ENCODE assay signal across 9 cellular contexts in genomic region chr20:25293910-25294458, GRCh38. TPM values are rescaled to one million over a fixed set of nuclear protein-coding genes. Genes with fewer than 3 reads are reported as not detected.
DNase-seq lines count a peak whose midpoint lies in the region; ATAC-seq and TF ChIP-seq lines count a peak whose summit lies in the region.
"Had no signal": no experiment of that assay in that cellular context is flagged by ENCODE, and none has a peak within 500 bp of the region (broad histone marks: within the 10 kb centered on the region; RNA-seq: fewer than 3 reads in every experiment).

No MANE protein-coding gene starts in this region.

- POLR2A ChIA-PET in Panc1 (lab: Charles Lee), result no interaction called here

- H3K9ac ChIP-seq in DND-41 (ENCODE audit: low read depth, low read length), result no peak overlapping the region

- no peak overlapping the region for H3K4me3 Mint-ChIP-seq in activated CD8-positive, alpha-beta memory T cell treated with anti-CD3 and anti-CD28 coated beads, Interleukin-2, amount 10 ng/mL, durations not matched to agents 7 days and 5 days

- H3K27ac ChIP-seq in DND-41 (ENCODE audit: low read length) (peak overlapping the region; percentile 29; the same call in 1 of the 2 replicates), Panc1 (ENCODE audit: low read length) (peak overlapping the region; percentile 39), esophagus muscularis mucosa (replicated peaks in 1 of 4) (peak overlapping the region; percentile 72 to 77 (median 74)), spleen (peak overlapping the region in 4 of 8 donors; percentile 43 to 81 (median 58))

- H2AFZ ChIP-seq in DND-41 (ENCODE audit: low read depth, low read length), result no peak overlapping the region

- no peaks in the 10 kb centered on the region for H3K79me2 ChIP-seq in DND-41 (ENCODE audit: insufficient read depth, low read length)

- TF ChIP-seq CTCF in DND-41 (IDR thresholded peaks at IDR 0.05; ENCODE audit: borderline replicate concordance, extremely low read depth, low read length, poor library complexity, severe bottlenecking) (no peak), Panc1 (IDR thresholded peaks at IDR 0.05) (no peak), esophagus muscularis mucosa (IDR thresholded peaks at IDR 0.05) (no peak), spleen (IDR thresholded peaks at IDR 0.05 in 8 of 11, conservative IDR thresholded peaks at IDR 0.05 in 3 of 11) (no peak)

- in situ Hi-C loops in Panc1 (cut with HindIII; ENCODE audit: low pct_unique_long_range_greater_than_20kb, low sequenced_read_pairs), result no loop called here

- H3K36me3 Mint-ChIP-seq in activated CD8-positive, alpha-beta memory T cell treated with anti-CD3 and anti-CD28 coated beads, Interleukin-2, amount 10 ng/mL, durations not matched to agents 7 days and 5 days, result no peaks in the 10 kb centered on the region

- 84% methylated on average over 11 of the region's 13 CpGs for WGBS in esophagus muscularis mucosa
- WGBS in spleen, 5 donors, result 90 to 96% (median 92%) methylated on average over 8 to 13 of the region's 13 CpGs

- H3K27ac Mint-ChIP-seq in activated CD8-positive, alpha-beta memory T cell treated with anti-CD3 and anti-CD28 coated beads, Interleukin-2, amount 10 ng/mL, durations not matched to agents 7 days and 5 days, result no peak overlapping the region

- no peak overlapping the region for H3K4me2 ChIP-seq in DND-41 (ENCODE audit: insufficient read depth, low read length)

- TF ChIP-seq POLR2A in esophagus muscularis mucosa (IDR thresholded peaks at IDR 0.05; ENCODE audit: low read depth) (no peak), spleen (IDR thresholded peaks at IDR 0.05) (no peak)

- H3K9me3 ChIP-seq in DND-41 (ENCODE audit: insufficient read depth, low read length, severe bottlenecking) (no peaks in the 10 kb centered on the region), Panc1 (ENCODE audit: control insufficient read depth, insufficient read depth, low read depth, low read length) (no peaks in the 10 kb centered on the region), esophagus muscularis mucosa (no peaks in the 10 kb centered on the region), spleen (no peaks in the 10 kb centered on the region)

- BruUV-seq in Panc1 (replicated peaks; lab: Mats Ljungman, UMichigan), result no TSS peak

- CTCF ChIA-PET in Panc1 (lab: Charles Lee), result interaction anchor here (0.6 kb wide), 2 partner anchors 73 to 421 kb away, joined by 3 to 4 read pairs; no protein-coding TSS in a partner anchor
- CTCF ChIA-PET in activated CD8-positive, alpha-beta memory T cell treated with anti-CD3 and anti-CD28 coated beads, Interleukin-2, amount 10 ng/mL, durations not matched to agents 7 days and 5 days (lab: Charles Lee), result interaction anchor here (1.0 to 3.9 kb wide), 3 partner anchors 15 to 114 kb away, joined by 5 to 28 read pairs (median 8); partner anchors contain the start of gene GINS1

- DNase-seq in DND-41 (no peak), Panc1 (ENCODE audit: low read depth, low spot score) (no peak), esophagus muscularis mucosa (ENCODE audit: extremely low spot score) (no peak), spleen (peak; percentile 75), DMS79 (lab: John Stamatoyannopoulos, UW) (no peak)
- no peak for DNase-seq in activated CD8-positive, alpha-beta memory T cell treated with anti-CD3 and anti-CD28 coated beads, Interleukin-2, amount 10 ng/mL, durations not matched to agents 7 days and 5 days
- no peak for DNase-seq in activated effector memory CD4-positive, alpha-beta T cell treated with Interleukin-2 at 50 U/mL for 16 hours
- DNase-seq: GF-D8 had no signal

- no peak for TF ChIP-seq EP300 in esophagus muscularis mucosa (IDR thresholded peaks at IDR 0.05)

- H3K36me3 ChIP-seq in DND-41 (ENCODE audit: insufficient read depth, low read length), result peaks cover 84% of the 10 kb centered on the region
- H3K36me3 ChIP-seq in Panc1 (ENCODE audit: control insufficient read depth, insufficient read depth, low read length), result peaks cover 8% of the 10 kb centered on the region; the same call in 1 of the 2 replicates
- peaks cover 33 to 88% (median 81%) of the 10 kb centered on the region in 4 donors for H3K36me3 ChIP-seq in esophagus muscularis mucosa
- H3K36me3 ChIP-seq in spleen, result peaks cover 0 to 93% (median 39%) of the 10 kb centered on the region in 6 donors

- no peak for ATAC-seq in DND-41 (ENCODE audit: insufficient read depth, low read depth)
- ATAC-seq in Panc1, result no peak
- no peak for ATAC-seq in activated CD8-positive, alpha-beta memory T cell treated with anti-CD3 and anti-CD28 coated beads, Interleukin-2, amount 10 ng/mL, durations not matched to agents 7 days and 5 days

- peaks cover 15% of the 10 kb centered on the region for H3K4me1 Mint-ChIP-seq in activated CD8-positive, alpha-beta memory T cell treated with anti-CD3 and anti-CD28 coated beads, Interleukin-2, amount 10 ng/mL, durations not matched to agents 7 days and 5 days

- H3K4me3 ChIP-seq in DND-41 (ENCODE audit: low read depth in 1 of 2, low read length in 2 of 2), result no peak overlapping the region
- no peak overlapping the region for H3K4me3 ChIP-seq in Panc1 (ENCODE audit: low read depth in 2 of 2, low read length in 2 of 2)
- H3K4me3 ChIP-seq in esophagus muscularis mucosa, result no peak overlapping the region
- no peak overlapping the region for H3K4me3 ChIP-seq in spleen

- H3K27me3 ChIP-seq in DND-41 (ENCODE audit: insufficient read depth, low read length, poor library complexity) (no peaks in the 10 kb centered on the region), Panc1 (ENCODE audit: control insufficient read depth, insufficient read depth, low read length) (no peaks in the 10 kb centered on the region), esophagus muscularis mucosa (no peaks in the 10 kb centered on the region), spleen (replicated peaks in 1 of 7) (no peaks in the 10 kb centered on the region)

- no peaks in the 10 kb centered on the region for H3K4me1 ChIP-seq in DND-41 (ENCODE audit: insufficient read depth, low read length)
- H3K4me1 ChIP-seq in Panc1 (ENCODE audit: control insufficient read depth, insufficient read depth, low read length), result peaks cover 47% of the 10 kb centered on the region
- H3K4me1 ChIP-seq in esophagus muscularis mucosa, result peaks cover 42 to 66% (median 57%) of the 10 kb centered on the region in 4 donors
- peaks cover 0 to 37% (median 14%) of the 10 kb centered on the region in 6 donors for H3K4me1 ChIP-seq in spleen

- H4K20me1 ChIP-seq in DND-41 (ENCODE audit: insufficient read depth, low read length), result 0 out of 2 replicates have a peak, but pooled peaks cover 3% of the 10 kb centered on the region

- intact Hi-C loops in Panc1 (cut with micrococcal nuclease; ENCODE audit: unreplicated experiment), result loop anchor here (10.0 kb wide), 1 partner anchor 299 kb away; the partner anchor contains the start of gene APMAP
- intact Hi-C loops in esophagus muscularis mucosa (cut with DNase I), result loop anchor here (10.0 kb wide), 2 partner anchors 229 to 299 kb away; partner anchors contain the start of gene APMAP
- intact Hi-C loops in spleen (cut with DNase I; ENCODE audit: low total_unique reads), result no loop called here

- H3K27me3 Mint-ChIP-seq in activated CD8-positive, alpha-beta memory T cell treated with anti-CD3 and anti-CD28 coated beads, Interleukin-2, amount 10 ng/mL, durations not matched to agents 7 days and 5 days, result no peaks in the 10 kb centered on the region
- H3K27me3 Mint-ChIP-seq: progenitor cell of endocrine pancreas had no signal

- no peaks in the 10 kb centered on the region for H3K9me3 Mint-ChIP-seq in activated CD8-positive, alpha-beta memory T cell treated with anti-CD3 and anti-CD28 coated beads, Interleukin-2, amount 10 ng/mL, durations not matched to agents 7 days and 5 days (ENCODE audit: low read depth)

RNA-seq across cellular contexts. Expression of gene PYGB, which starts 46.1 kb away (rescaled TPM):
- total RNA-seq in Panc1 (2021; ENCODE audit: unreplicated experiment) (220 TPM), esophagus muscularis mucosa (100 to 1,000 TPM; 398 to 632 (median 462) TPM), spleen (10 to 100 TPM; 27.0 to 47.8 (median 34.4) TPM)
- polyA plus RNA-seq in Panc1 (2012; ENCODE audit: insufficient read length), result 308 TPM
- polyA plus RNA-seq in spleen, result 10 to 100 TPM; 10.5 to 29.4 (median 18.2) TPM
- 10 to 100 TPM; 28.4 to 36.8 TPM for total RNA-seq in activated CD8-positive, alpha-beta memory T cell treated with anti-CD3 and anti-CD28 coated beads, Interleukin-2, amount 10 ng/mL, durations not matched to agents 7 days and 5 days
